Comparison of ENCODE assay signal across 18 cellular contexts in genomic region chr4:2046031-2046961, GRCh38. TPM values are rescaled to one million over a fixed set of nuclear protein-coding genes. Genes with fewer than 3 reads are reported as not detected.
DNase-seq lines count a peak whose midpoint lies in the region; ATAC-seq and TF ChIP-seq lines count a peak whose summit lies in the region.
"Had no signal": no experiment of that assay in that cellular context is flagged by ENCODE, and none has a peak within 500 bp of the region (broad histone marks: within the 10 kb centered on the region; RNA-seq: fewer than 3 reads in every experiment).

No MANE protein-coding gene starts in this region.

- H3K4me2 ChIP-seq in IMR-90 (ENCODE audit: low read depth, low read length), result no peak overlapping the region

- peaks cover 2% of the 10 kb centered on the region; the same call in 1 of the 2 replicates for H3K36me3 ChIP-seq in IMR-90 (ENCODE audit: control insufficient read depth, insufficient read depth, low read length)
- no peaks in the 10 kb centered on the region for H3K36me3 ChIP-seq in vagina
- H3K36me3 ChIP-seq: ascending aorta, gastroesophageal sphincter, stomach had no signal

- no peak overlapping the region for H3K18ac ChIP-seq in IMR-90 (ENCODE audit: low read depth, low read length)

- H2AFZ ChIP-seq in IMR-90 (replicated peaks; ENCODE audit: low read length, poor library complexity), result peak overlapping the region; percentile 11

- H3K4ac ChIP-seq in IMR-90 (ENCODE audit: low read depth, low read length), result no peak overlapping the region

- no peak overlapping the region for H2AK5ac ChIP-seq in IMR-90 (ENCODE audit: low read depth, low read length)

- no TSS peak for BruUV-seq in IMR-90 (replicated peaks; lab: Mats Ljungman, UMichigan)

- peak; percentile 20 for DNase-seq in Right ventricle myocardium superior
- DNase-seq in left ventricle myocardium superior, result no peak
- no peak for DNase-seq in IMR-90
- DNase-seq in islet precursor cell, result peak; percentile 51
- peak; percentile 49 to 87 for DNase-seq in vagina (ENCODE audit: extremely low spot score in 2 of 2)
- no peak for DNase-seq in middle frontal gyrus (ENCODE audit: extremely low spot score, low spot score)
- no peak for DNase-seq in RPMI8226
- no peak for DNase-seq in NCI-H82 treated with DMSO at 0.1 percent for 48 hours (lab: John Stamatoyannopoulos, UW; ENCODE audit: unreplicated experiment)
- DNase-seq: activated CD4-positive, CD25-positive, alpha-beta regulatory T cell; activated naive CD4-positive, alpha-beta T cell; naive thymus-derived CD4-positive, alpha-beta T cell; NCI-H1048; NCI-H748 treated with DMSO at 0.1 percent for 48 hours; stomach had no signal

- POLR2A ChIA-PET in IMR-90 (lab: Charles Lee; ENCODE audit: unreplicated experiment), result no interaction called here

- H2BK20ac ChIP-seq in IMR-90 (ENCODE audit: low read depth, low read length), result no peak overlapping the region

- H2BK120ac ChIP-seq in IMR-90 (ENCODE audit: low read depth, low read length), result no peak overlapping the region

- intact Hi-C loops in Right ventricle myocardium superior (cut with DNase I) (no loop called here), left ventricle myocardium superior (cut with micrococcal nuclease) (no loop called here), IMR-90 (cut with micrococcal nuclease) (no loop called here), vagina (cut with DNase I) (no loop called here)

- no peak overlapping the region for H2BK15ac ChIP-seq in IMR-90 (ENCODE audit: low read depth, low read length)

- TF ChIP-seq POLR2A in IMR-90 (IDR thresholded peaks at IDR 0.05; ENCODE audit: low read depth, low read length), result no peak
- no peak for TF ChIP-seq POLR2A in vagina (IDR thresholded peaks at IDR 0.05)

- no peak overlapping the region for H3K14ac ChIP-seq in IMR-90 (replicated peaks; ENCODE audit: low read depth, low read length)

- WGBS in IMR-90 (ENCODE audit: extremely low coverage in 2 of 2, insufficient read length in 1 of 2), 2 experiments, result 46% methylated on average over 6 of the region's 28 CpGs; no CpG with 5 or more reads in 1 of the 2 experiments

- no peak overlapping the region for H3K56ac ChIP-seq in IMR-90 (ENCODE audit: extremely low read depth, insufficient read depth, low read length)

- dilution Hi-C loops in IMR-90 (cut with HindIII; ENCODE audit: low sequenced_read_pairs, unreplicated experiment), result no loop called here

- H4K20me1 ChIP-seq in IMR-90 (ENCODE audit: insufficient read depth, low read length), result no peaks in the 10 kb centered on the region

- no peak overlapping the region for H2BK5ac ChIP-seq in IMR-90 (ENCODE audit: low read depth, low read length, poor library complexity, severe bottlenecking)

- H4K8ac ChIP-seq in IMR-90 (ENCODE audit: low read depth in 2 of 2, low read length in 2 of 2), result no peak overlapping the region

- H3K4me3 ChIP-seq in IMR-90 (ENCODE audit: insufficient read depth, low read depth, low read length) (no peak overlapping the region), vagina (no peak overlapping the region)
- H3K4me3 ChIP-seq: ascending aorta, coronary artery, gastroesophageal sphincter, stomach had no signal

- H3K27me3 ChIP-seq in IMR-90 (ENCODE audit: control insufficient read depth, insufficient read depth, low read length) (peaks cover 7% of the 10 kb centered on the region; the same call in 1 of the 2 replicates), vagina (no peaks in the 10 kb centered on the region)

- no peak for TF ChIP-seq RAD21 in IMR-90 (IDR thresholded peaks at IDR 0.05; ENCODE audit: low read length)

- no peaks in the 10 kb centered on the region; the same call in 1 of the 2 replicates for H3K4me1 ChIP-seq in IMR-90 (ENCODE audit: control insufficient read depth, insufficient read depth, low read length)
- peaks cover 11% of the 10 kb centered on the region for H3K4me1 ChIP-seq in vagina

- H3K27ac ChIP-seq in IMR-90 (ENCODE audit: insufficient read depth, low read length) (no peak overlapping the region), vagina (no peak overlapping the region)
- H3K27ac ChIP-seq: ascending aorta, coronary artery, gastroesophageal sphincter, stomach had no signal

- TF ChIP-seq CTCF in IMR-90 (conservative IDR thresholded peaks at IDR 0.05; ENCODE audit: low read depth, low read length) (no peak), vagina (IDR thresholded peaks at IDR 0.05) (no peak)

- H3K9me1 ChIP-seq in IMR-90 (ENCODE audit: insufficient read depth, low read length), result no peaks in the 10 kb centered on the region

- no peak overlapping the region for H4K91ac ChIP-seq in IMR-90 (ENCODE audit: insufficient read depth, low read depth, low read length)

- ATAC-seq in Right ventricle myocardium superior (ENCODE audit: poor library complexity), result no peak
- ATAC-seq in left ventricle myocardium superior, result no peak
- ATAC-seq in IMR-90 (ENCODE audit: low read depth), result no peak
- ATAC-seq: gastroesophageal sphincter had no signal

- H2AK9ac ChIP-seq in IMR-90 (replicated peaks; ENCODE audit: low read depth, low read length, poor library complexity), result peak overlapping the region; percentile 16

- H3K9ac ChIP-seq in IMR-90 (ENCODE audit: low read depth, low read length), result no peak overlapping the region

- H3K9me3 ChIP-seq in IMR-90 (ENCODE audit: control insufficient read depth, insufficient read depth, low read length) (no peaks in the 10 kb centered on the region; the same call in 1 of the 2 replicates), vagina (no peaks in the 10 kb centered on the region)
- H3K9me3 ChIP-seq: ascending aorta had no signal

- in situ Hi-C loops in IMR-90 (cut with MboI; ENCODE audit: low sequenced_read_pairs), result no loop called here

- H3K23ac ChIP-seq in IMR-90 (ENCODE audit: low read depth, low read length), result no peak overlapping the region

- H4K5ac ChIP-seq in IMR-90 (ENCODE audit: low read depth, low read length), result no peak overlapping the region

- 0 out of 4 replicates have a peak, but pooled peaks cover 0 to 7% of the 10 kb centered on the region in 2 experiments for H3K79me1 ChIP-seq in IMR-90 (ENCODE audit: low read depth in 1 of 2, low read length in 2 of 2)

- CTCF ChIA-PET in IMR-90 (lab: Yijun Ruan, JAX), result no interaction called here

TF ChIP-seq in IMR-90, 13 proteins besides CTCF, POLR2A, EP300 and RAD21:
- TF ChIP-seq RFX5 (IDR thresholded peaks at IDR 0.05; ENCODE audit: low read depth, low read length) (no peak), FOS (IDR thresholded peaks at IDR 0.05; ENCODE audit: low read depth, low read length) (no peak), MAFK (IDR thresholded peaks at IDR 0.05; ENCODE audit: low read depth, low read length) (no peak), CEBPB (IDR thresholded peaks at IDR 0.05; ENCODE audit: low read depth, low read length) (no peak), ELK1 (IDR thresholded peaks at IDR 0.05; ENCODE audit: borderline replicate concordance, low read depth, low read length) (no peak)

RNA-seq across cellular contexts. Expression of gene NAT8L, which starts 12.8 kb away (rescaled TPM):
- total RNA-seq in Right ventricle myocardium superior (1.00 TPM), left ventricle myocardium superior (0.82 TPM), IMR-90 (2012; rRNA removed) (not detected in 2 replicates), vagina (1.7 TPM)
- polyA plus RNA-seq in IMR-90 (2012; rRNA removed), result 0.04 and 0.05 TPM in 2 replicates
- polyA plus RNA-seq in IMR-90 (2012; cell fraction: cytosol; rRNA removed), result 0.05 TPM in 2 replicates
- 0.08 and 0.14 TPM in 2 replicates for polyA plus RNA-seq in IMR-90 (2012; cell fraction: nucleus; rRNA removed; ENCODE audit: low replicate concordance)
- total RNA-seq: ascending aorta had no signal
- polyA plus RNA-seq: IgD-negative memory B cell; naive thymus-derived CD4-positive, alpha-beta T cell had no signal

RNA-seq across cellular contexts. Expression of gene NELFA, which starts 37.5 kb away (rescaled TPM):
- 10.4 TPM for total RNA-seq in Right ventricle myocardium superior
- total RNA-seq in left ventricle myocardium superior, result 10.0 TPM
- 4.3 and 5.8 TPM in 2 replicates for total RNA-seq in IMR-90 (2012; rRNA removed)
- polyA plus RNA-seq in IMR-90 (2012; rRNA removed), result 21.9 and 23.4 TPM in 2 replicates
- 15.8 and 24.7 TPM in 2 replicates for polyA plus RNA-seq in IMR-90 (2012; cell fraction: cytosol; rRNA removed)
- polyA plus RNA-seq in IMR-90 (2012; cell fraction: nucleus; rRNA removed; ENCODE audit: low replicate concordance), result 32.1 and 61.2 TPM in 2 replicates
- 19.6 TPM for total RNA-seq in vagina

Comparison
In these comparisons a context has a peak if more than half of its experiments do, and no peak if none do; other contexts are left out.
1. DNase-seq: peak in Right ventricle myocardium superior (single experiment), islet precursor cell (single experiment) and vagina (2 of 2); none in left ventricle myocardium superior (single experiment), IMR-90 (single experiment), middle frontal gyrus (single experiment), RPMI8226 (single experiment) and NCI-H82 treated with DMSO at 0.1 percent for 48 hours (single experiment).